Comparison of ENCODE assay signal across 1 cellular context in the genomic region with DNA sequence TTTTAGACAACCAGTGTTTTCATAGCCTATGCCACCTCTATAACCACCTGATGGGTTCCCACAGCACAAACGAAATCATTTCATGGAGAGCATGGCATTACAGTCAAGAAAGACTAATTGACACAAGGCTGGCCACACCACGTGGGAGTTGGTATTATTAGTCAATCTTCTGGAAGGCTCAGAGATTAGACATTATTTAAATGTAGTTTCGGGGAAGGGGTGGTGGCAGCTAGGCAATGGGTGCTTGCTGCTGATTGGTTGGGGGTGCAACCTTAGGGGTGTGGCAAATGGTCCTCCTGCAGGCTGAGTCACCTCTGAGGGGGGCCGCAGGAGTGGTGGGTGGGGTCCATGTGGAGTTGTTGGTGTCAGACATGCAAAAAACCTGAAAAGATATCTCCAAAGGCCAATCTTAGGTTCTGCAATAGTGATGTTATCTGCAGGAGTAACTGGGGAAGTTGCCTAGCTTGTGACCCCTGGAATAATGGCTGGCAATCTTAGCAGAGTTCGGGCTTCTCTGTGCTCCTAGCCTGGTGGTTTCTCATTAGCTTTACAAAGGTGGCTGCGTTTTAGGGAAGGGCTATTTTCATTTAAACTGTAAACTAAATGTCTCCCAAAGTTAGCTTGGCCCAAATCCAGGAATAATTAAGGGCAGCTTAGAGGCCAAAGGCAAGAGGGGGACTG.
TF ChIP-seq lines count a peak whose summit lies in the region.

No MANE protein-coding gene starts in this region.

TF ChIP-seq in SK-N-SH treated with all-trans-retinoic acid at 6 μM for 48 hours, 23 proteins besides CTCF, POLR2A, EP300 and RAD21 (continued from another document):
- TF ChIP-seq, protein P1, sequence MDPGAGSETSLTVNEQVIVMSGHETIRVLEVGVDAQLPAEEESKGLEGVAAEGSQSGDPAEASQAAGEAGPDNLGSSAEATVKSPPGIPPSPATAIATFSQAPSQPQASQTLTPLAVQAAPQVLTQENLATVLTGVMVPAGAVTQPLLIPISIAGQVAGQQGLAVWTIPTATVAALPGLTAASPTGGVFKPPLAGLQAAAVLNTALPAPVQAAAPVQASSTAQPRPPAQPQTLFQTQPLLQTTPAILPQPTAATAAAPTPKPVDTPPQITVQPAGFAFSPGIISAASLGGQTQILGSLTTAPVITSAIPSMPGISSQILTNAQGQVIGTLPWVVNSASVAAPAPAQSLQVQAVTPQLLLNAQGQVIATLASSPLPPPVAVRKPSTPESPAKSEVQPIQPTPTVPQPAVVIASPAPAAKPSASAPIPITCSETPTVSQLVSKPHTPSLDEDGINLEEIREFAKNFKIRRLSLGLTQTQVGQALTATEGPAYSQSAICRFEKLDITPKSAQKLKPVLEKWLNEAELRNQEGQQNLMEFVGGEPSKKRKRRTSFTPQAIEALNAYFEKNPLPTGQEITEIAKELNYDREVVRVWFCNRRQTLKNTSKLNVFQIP (CRISPR knock-in tag; IDR thresholded peaks at IDR 0.05; ENCODE audit: borderline replicate concordance, low read depth) = no peak
- TF ChIP-seq, protein P2, sequence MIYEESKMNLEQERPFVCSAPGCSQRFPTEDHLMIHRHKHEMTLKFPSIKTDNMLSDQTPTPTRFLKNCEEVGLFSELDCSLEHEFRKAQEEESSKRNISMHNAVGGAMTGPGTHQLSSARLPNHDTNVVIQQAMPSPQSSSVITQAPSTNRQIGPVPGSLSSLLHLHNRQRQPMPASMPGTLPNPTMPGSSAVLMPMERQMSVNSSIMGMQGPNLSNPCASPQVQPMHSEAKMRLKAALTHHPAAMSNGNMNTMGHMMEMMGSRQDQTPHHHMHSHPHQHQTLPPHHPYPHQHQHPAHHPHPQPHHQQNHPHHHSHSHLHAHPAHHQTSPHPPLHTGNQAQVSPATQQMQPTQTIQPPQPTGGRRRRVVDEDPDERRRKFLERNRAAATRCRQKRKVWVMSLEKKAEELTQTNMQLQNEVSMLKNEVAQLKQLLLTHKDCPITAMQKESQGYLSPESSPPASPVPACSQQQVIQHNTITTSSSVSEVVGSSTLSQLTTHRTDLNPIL (CRISPR knock-in tag; IDR thresholded peaks at IDR 0.05; ENCODE audit: low read depth) = no peak
- no peak for TF ChIP-seq ZC3H10 (CRISPR knock-in tag; IDR thresholded peaks at IDR 0.05)
- TF ChIP-seq, protein P3, sequence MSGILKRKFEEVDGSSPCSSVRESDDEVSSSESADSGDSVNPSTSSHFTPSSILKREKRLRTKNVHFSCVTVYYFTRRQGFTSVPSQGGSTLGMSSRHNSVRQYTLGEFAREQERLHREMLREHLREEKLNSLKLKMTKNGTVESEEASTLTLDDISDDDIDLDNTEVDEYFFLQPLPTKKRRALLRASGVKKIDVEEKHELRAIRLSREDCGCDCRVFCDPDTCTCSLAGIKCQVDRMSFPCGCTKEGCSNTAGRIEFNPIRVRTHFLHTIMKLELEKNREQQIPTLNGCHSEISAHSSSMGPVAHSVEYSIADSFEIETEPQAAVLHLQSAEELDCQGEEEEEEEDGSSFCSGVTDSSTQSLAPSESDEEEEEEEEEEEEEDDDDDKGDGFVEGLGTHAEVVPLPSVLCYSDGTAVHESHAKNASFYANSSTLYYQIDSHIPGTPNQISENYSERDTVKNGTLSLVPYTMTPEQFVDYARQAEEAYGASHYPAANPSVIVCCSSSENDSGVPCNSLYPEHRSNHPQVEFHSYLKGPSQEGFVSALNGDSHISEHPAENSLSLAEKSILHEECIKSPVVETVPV (CRISPR knock-in tag; IDR thresholded peaks at IDR 0.05) = no peak
- TF ChIP-seq PPARA (CRISPR knock-in tag; IDR thresholded peaks at IDR 0.05; ENCODE audit: borderline replicate concordance) = no peak
- TF ChIP-seq ZNF70 (CRISPR knock-in tag; IDR thresholded peaks at IDR 0.05) = no peak
- TF ChIP-seq OSR1 (CRISPR knock-in tag; IDR thresholded peaks at IDR 0.05) = no peak
- no peak for TF ChIP-seq BACH2 (CRISPR knock-in tag; IDR thresholded peaks at IDR 0.05; ENCODE audit: borderline replicate concordance)
- TF ChIP-seq SNAI2 (CRISPR knock-in tag; IDR thresholded peaks at IDR 0.05) = no peak
- no peak for TF ChIP-seq ZFP3 (CRISPR knock-in tag; IDR thresholded peaks at IDR 0.05)
